ENCODE assay signal across 9 cellular contexts in genomic region chr4:72326692-72327632, GRCh38.
DNase-seq lines count a peak whose midpoint lies in the region; ATAC-seq, FAIRE-seq and TF ChIP-seq lines count a peak whose summit lies in the region.
"Had no signal": no experiment of that assay in that cellular context is flagged by ENCODE, and none has a peak within 500 bp of the region (broad histone marks: within the 10 kb centered on the region; RNA-seq: fewer than 3 reads in every experiment).

No MANE protein-coding gene starts in this region.

- H3K4me1 Mint-ChIP-seq in WTC11 (peaks cover 8% of the 10 kb centered on the region), immature natural killer cell (no peaks in the 10 kb centered on the region)

- H3K4me3 ChIP-seq in GM06990 (replicated peaks; ENCODE audit: low read depth, low read length): no peak overlapping the region

- CTCF ChIA-PET in WTC11 (lab: Charles Lee): interaction anchor here (0.6 to 2.8 kb wide), 31 partner anchors 8 to 694 kb away, joined by 3 to 28 read pairs (median 4); no protein-coding TSS in a partner anchor

- no peaks in the 10 kb centered on the region for H3K36me3 ChIP-seq in GM06990 (ENCODE audit: control insufficient read depth, insufficient read depth, low read length)
- H3K36me3 ChIP-seq: neutrophil had no signal

- H3K36me3 Mint-ChIP-seq in WTC11: no peaks in the 10 kb centered on the region
- H3K36me3 Mint-ChIP-seq in immature natural killer cell: no peaks in the 10 kb centered on the region

- peak; percentile 96 for FAIRE-seq in islet of Langerhans (lab: Jason Lieb, UNC)

- H3K27ac Mint-ChIP-seq in WTC11: no peak overlapping the region
- H3K27ac Mint-ChIP-seq in immature natural killer cell: no peak overlapping the region

- DNase-seq in GM06990 (ENCODE audit: extremely low read depth, insufficient read length) (no peak), LoVo (ENCODE audit: low spot score) (peak; percentile 49), WTC11 (ENCODE audit: low spot score) (no peak), activated gamma-delta T cell (lab: John Stamatoyannopoulos, UW) (no peak), nucleus accumbens (lab: John Stamatoyannopoulos, UW) (no peak), immature natural killer cell (no peak)
- no peak for DNase-seq in activated effector memory CD4-positive, alpha-beta T cell treated with anti-CD3 and anti-CD28 coated beads, Interleukin-2, amount 50 U/mL, for 16 hours

- POLR2A ChIA-PET in WTC11 (lab: Charles Lee): no interaction called here

- H3K9me3 Mint-ChIP-seq in WTC11: no peaks in the 10 kb centered on the region
- H3K9me3 Mint-ChIP-seq in immature natural killer cell: no peaks in the 10 kb centered on the region

- ATAC-seq in WTC11: peak; percentile 47; the same call in 1 of the 2 replicates

- H3K27me3 ChIP-seq in GM06990 (replicated peaks; ENCODE audit: control insufficient read depth, insufficient read depth, low read length): no peaks in the 10 kb centered on the region
- H3K27me3 ChIP-seq: neutrophil had no signal

- TF ChIP-seq CTCF in GM06990 (IDR thresholded peaks at IDR 0.05; ENCODE audit: insufficient read depth, low read length, poor library complexity, severe bottlenecking): peak; percentile 53
- TF ChIP-seq CTCF in WTC11 (IDR thresholded peaks at IDR 0.05): peak; percentile 51

- no peaks in the 10 kb centered on the region for H3K27me3 Mint-ChIP-seq in WTC11 (ENCODE audit: low read depth)
- peaks cover 0 to 2% (median 0%) of the 10 kb centered on the region in 3 donors for H3K27me3 Mint-ChIP-seq in immature natural killer cell (ENCODE audit: low read depth in 3 of 3)

- H3K4me3 Mint-ChIP-seq in WTC11 (no peak overlapping the region), immature natural killer cell (no peak overlapping the region)

TF ChIP-seq in WTC11, 78 proteins besides CTCF, POLR2A, EP300 and RAD21:
- TF ChIP-seq RORB (CRISPR knock-in tag; IDR thresholded peaks at IDR 0.05) (no peak), ZNF281 (CRISPR knock-in tag; IDR thresholded peaks at IDR 0.05) (no peak), E2F1 (CRISPR knock-in tag; IDR thresholded peaks at IDR 0.05) (no peak), RELA (CRISPR knock-in tag; IDR thresholded peaks at IDR 0.05; ENCODE audit: borderline replicate concordance) (no peak), ZNF425 (CRISPR knock-in tag; conservative IDR thresholded peaks at IDR 0.05) (no peak), FOXP4 (CRISPR knock-in tag; IDR thresholded peaks at IDR 0.05) (no peak), MLX (CRISPR knock-in tag; IDR thresholded peaks at IDR 0.05) (no peak)
TF ChIP-seq in WTC11: peak in this region for 0.
